In genomic region chr14:81384900-81385299, GRCh38 we compare ENCODE assay signal across 12 cellular contexts. TPM values are rescaled to one million over a fixed set of nuclear protein-coding genes. Genes with fewer than 3 reads are reported as not detected.
DNase-seq lines count a peak whose midpoint lies in the region; ATAC-seq, FAIRE-seq and TF ChIP-seq lines count a peak whose summit lies in the region.
"Had no signal": no experiment of that assay in that cellular context is flagged by ENCODE, and none has a peak within 500 bp of the region (broad histone marks: within the 10 kb centered on the region; RNA-seq: fewer than 3 reads in every experiment).

No MANE protein-coding gene starts in this region.

- H3K27me3 Mint-ChIP-seq in WTC11 (ENCODE audit: low read depth) = no peaks in the 10 kb centered on the region; the same call in 1 of the 2 replicates
- peaks cover under 1% of the 10 kb centered on the region for H3K27me3 Mint-ChIP-seq in activated naive CD8-positive, alpha-beta T cell treated with anti-CD3 and anti-CD28 coated beads for 36 hours
- peaks cover 3 to 29% (median 25%) of the 10 kb centered on the region in 3 donors for H3K27me3 Mint-ChIP-seq in CD14-positive monocyte (ENCODE audit: low read depth in 3 of 3)

- H3K36me3 Mint-ChIP-seq in WTC11 (peaks cover 14% of the 10 kb centered on the region), CD14-positive monocyte (peaks cover 0 to 1% of the 10 kb centered on the region in 2 donors)
- no peaks in the 10 kb centered on the region for H3K36me3 Mint-ChIP-seq in activated naive CD8-positive, alpha-beta T cell treated with anti-CD3 and anti-CD28 coated beads for 36 hours
- H3K36me3 Mint-ChIP-seq: natural killer cell had no signal

- POLR2A ChIA-PET in WTC11 (lab: Charles Lee) = no interaction called here

- no peak overlapping the region for H3K9ac ChIP-seq in kidney (ENCODE audit: low read length in 2 of 2)

- no peaks in the 10 kb centered on the region for H3K9me3 ChIP-seq in MG63
- H3K9me3 ChIP-seq in kidney (ENCODE audit: control insufficient read depth in 1 of 2, low read length in 2 of 2) = no peaks in the 10 kb centered on the region
- H3K9me3 ChIP-seq: stomach had no signal

- H3K36me3 ChIP-seq in MG63 = no peaks in the 10 kb centered on the region
- H3K36me3 ChIP-seq in kidney (ENCODE audit: control insufficient read depth in 1 of 2, insufficient read depth in 2 of 2, low read length in 2 of 2) = no peaks in the 10 kb centered on the region
- H3K36me3 ChIP-seq: stomach had no signal

- H3K4me3 ChIP-seq in MG63 (no peak overlapping the region), kidney (ENCODE audit: low read length in 2 of 2) (no peak overlapping the region)
- H3K4me3 ChIP-seq: stomach had no signal

- TF ChIP-seq CTCF in WTC11 (IDR thresholded peaks at IDR 0.05) (no peak), kidney (IDR thresholded peaks at IDR 0.05; ENCODE audit: borderline replicate concordance, extremely low read depth, insufficient read depth) (no peak), CD14-positive monocyte (IDR thresholded peaks at IDR 0.05) (no peak)

- H3K4me1 Mint-ChIP-seq in WTC11 = peaks cover 58% of the 10 kb centered on the region
- H3K4me1 Mint-ChIP-seq in activated naive CD8-positive, alpha-beta T cell treated with anti-CD3 and anti-CD28 coated beads for 36 hours = no peaks in the 10 kb centered on the region
- H3K4me1 Mint-ChIP-seq in CD14-positive monocyte = peaks cover 6% of the 10 kb centered on the region
- H3K4me1 Mint-ChIP-seq: natural killer cell had no signal

- no peak for ATAC-seq in WTC11
- ATAC-seq: natural killer cell had no signal

- peak overlapping the region; percentile 38; the same call in 1 of the 2 replicates for H3K27ac Mint-ChIP-seq in WTC11
- no peak overlapping the region for H3K27ac Mint-ChIP-seq in activated naive CD8-positive, alpha-beta T cell treated with anti-CD3 and anti-CD28 coated beads for 36 hours
- no peak overlapping the region for H3K27ac Mint-ChIP-seq in CD14-positive monocyte
- H3K27ac Mint-ChIP-seq: natural killer cell had no signal

- H3K4me3 Mint-ChIP-seq in WTC11 (no peak overlapping the region), CD14-positive monocyte (no peak overlapping the region)
- no peak overlapping the region for H3K4me3 Mint-ChIP-seq in activated naive CD8-positive, alpha-beta T cell treated with anti-CD3 and anti-CD28 coated beads for 36 hours
- H3K4me3 Mint-ChIP-seq: natural killer cell had no signal

- peaks cover 10 to 23% of the 10 kb centered on the region in 2 donors for H3K4me1 ChIP-seq in kidney (ENCODE audit: control insufficient read depth in 1 of 2, insufficient read depth in 1 of 2, low read depth in 1 of 2, low read length in 2 of 2)
- H3K4me1 ChIP-seq: stomach had no signal

- H3K27ac ChIP-seq in kidney (ENCODE audit: low read depth in 2 of 2, low read length in 2 of 2) = peak overlapping the region; percentile 16 to 47
- H3K27ac ChIP-seq: stomach had no signal

- intact Hi-C loops in kidney (cut with DNase I) = no loop called here
- intact Hi-C loops in CD14-positive monocyte (cut with micrococcal nuclease) = loop anchor here (10.0 kb wide), 1 partner anchor 50 kb away; no protein-coding TSS in a partner anchor

- peak; percentile 86 for FAIRE-seq in kidney (lab: Jason Lieb, UNC)

- DNase-seq in AG08395 (ENCODE audit: low spot score) (peak; percentile 43), MG63 (peak; percentile 38), WTC11 (ENCODE audit: low spot score) (no peak), kidney (no peak), CD14-positive monocyte (ENCODE audit: low spot score) (no peak), D341Med (ENCODE audit: low spot score) (no peak)
- no peak for DNase-seq in activated naive CD8-positive, alpha-beta T cell treated with anti-CD3 and anti-CD28 coated beads for 36 hours
- no peak for DNase-seq in activated naive CD4-positive, alpha-beta T cell treated with Interleukin-2 at 50 U/mL for 16 hours
- DNase-seq: activated T-cell treated with anti-CD3 and anti-CD28 coated beads, Interleukin-2, amount 50 U/mL, for 48 hours; KG1; natural killer cell; stomach had no signal

- peaks cover 9% of the 10 kb centered on the region for H3K9me3 Mint-ChIP-seq in WTC11
- no peaks in the 10 kb centered on the region for H3K9me3 Mint-ChIP-seq in activated naive CD8-positive, alpha-beta T cell treated with anti-CD3 and anti-CD28 coated beads for 36 hours
- peaks cover 0 to 7% (median 2%) of the 10 kb centered on the region in 7 donors for H3K9me3 Mint-ChIP-seq in CD14-positive monocyte
- H3K9me3 Mint-ChIP-seq: natural killer cell had no signal

- CTCF ChIA-PET in WTC11 (lab: Charles Lee) = interaction anchor here (1.2 kb wide), 1 partner anchor 116 kb away, joined by 7 read pairs; no protein-coding TSS in a partner anchor

- no peaks in the 10 kb centered on the region for H3K27me3 ChIP-seq in MG63
- H3K27me3 ChIP-seq: stomach had no signal

TF ChIP-seq in WTC11, 78 proteins besides CTCF, POLR2A, EP300 and RAD21 (continues in another document):
- no peak for TF ChIP-seq SOX15 (CRISPR knock-in tag; IDR thresholded peaks at IDR 0.05)
- no peak for TF ChIP-seq CREM (CRISPR knock-in tag; IDR thresholded peaks at IDR 0.05)
- no peak for TF ChIP-seq ZBTB21 (CRISPR knock-in tag; IDR thresholded peaks at IDR 0.05; ENCODE audit: borderline replicate concordance)
- no peak for TF ChIP-seq AFF4 (CRISPR knock-in tag; IDR thresholded peaks at IDR 0.05; ENCODE audit: borderline replicate concordance)
- no peak for TF ChIP-seq MXD4 (CRISPR knock-in tag; IDR thresholded peaks at IDR 0.05; ENCODE audit: borderline replicate concordance)
- no peak for TF ChIP-seq ZNF281 (CRISPR knock-in tag; IDR thresholded peaks at IDR 0.05)
- TF ChIP-seq MAX (CRISPR knock-in tag; IDR thresholded peaks at IDR 0.05) = no peak
- no peak for TF ChIP-seq JUN (CRISPR knock-in tag; IDR thresholded peaks at IDR 0.05)
- TF ChIP-seq ZNF423 (CRISPR knock-in tag; IDR thresholded peaks at IDR 0.05) = no peak
- no peak for TF ChIP-seq FOXK1 (CRISPR knock-in tag; IDR thresholded peaks at IDR 0.05)
- TF ChIP-seq KAT7 (CRISPR knock-in tag; IDR thresholded peaks at IDR 0.05; ENCODE audit: borderline replicate concordance) = no peak

RNA-seq across cellular contexts. Expression of gene STON2, which starts 15.2 kb away (rescaled TPM):
- not detected in 2 replicates for total RNA-seq in MG63 (2014; rRNA removed; shearing (Covaris generic); ENCODE audit: low replicate concordance)
- total RNA-seq in WTC11 (2021) = 43.0 to 69.2 TPM (median 45.2 TPM) in 3 replicates
- 86.6 TPM for total RNA-seq in kidney
- polyA plus RNA-seq in kidney (ENCODE audit: insufficient read depth, low read depth, low replicate concordance) = 14.8 TPM
- under 1 TPM; 0.30 to 0.37 TPM for total RNA-seq in activated naive CD8-positive, alpha-beta T cell treated with anti-CD3 and anti-CD28 coated beads for 36 hours
- polyA plus RNA-seq in CD14-positive monocyte = 1 to 10 TPM; 1.6 to 2.1 TPM

Comparison
In these comparisons a context has a peak if more than half of its experiments do, and no peak if none do; other contexts are left out.
1. DNase-seq: peak in AG08395 (single experiment) and MG63 (single experiment); none in WTC11 (single experiment), kidney (single experiment), activated naive CD8-positive, alpha-beta T cell treated with anti-CD3 and anti-CD28 coated beads for 36 hours (single experiment), activated naive CD4-positive, alpha-beta T cell treated with Interleukin-2 at 50 U/mL for 16 hours (single experiment), CD14-positive monocyte (single experiment) and D341Med (single experiment).
2. RNA of gene STON2, which starts 15.2 kb away (total RNA-seq): 86.6 TPM in kidney (single experiment) and 43.0 to 69.2 TPM in WTC11; 0.30 to 0.37 TPM in activated naive CD8-positive, alpha-beta T cell treated with anti-CD3 and anti-CD28 coated beads for 36 hours and not detected in MG63; every median in the first group is over 10 times any median in the second.